12 cellular contexts compared by ENCODE assay signal in the genomic region with DNA sequence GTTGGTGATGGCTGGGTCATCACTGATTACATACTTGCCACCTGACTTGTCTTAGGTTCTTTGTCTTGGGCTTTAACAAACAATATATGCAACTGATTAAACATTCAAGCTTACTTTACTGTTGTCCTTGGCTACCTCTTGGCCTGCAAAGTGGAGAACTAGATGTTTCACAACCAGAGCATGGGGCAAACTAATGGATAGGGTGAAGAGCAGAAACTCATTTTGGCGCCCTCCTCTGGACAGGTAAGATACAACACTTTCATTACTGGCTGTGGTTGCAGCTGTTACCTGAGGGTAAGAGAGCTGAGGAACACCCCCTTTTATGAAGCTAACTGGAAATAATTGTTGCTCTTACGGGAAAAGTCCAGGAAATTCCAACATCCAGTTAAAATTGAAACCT.
DNase-seq lines count a peak whose midpoint lies in the region; ATAC-seq and TF ChIP-seq lines count a peak whose summit lies in the region.
"Had no signal": no experiment of that assay in that cellular context is flagged by ENCODE, and none has a peak within 500 bp of the region (broad histone marks: within the 10 kb centered on the region; RNA-seq: fewer than 3 reads in every experiment).

No MANE protein-coding gene starts in this region.

- DNase-seq in BE2C (no peak), GM13977 (ENCODE audit: low spot score) (no peak), WERI-Rb-1 (peak; percentile 19), islet precursor cell (peak; percentile 53), OCI-M2 (lab: John Stamatoyannopoulos, UW; ENCODE audit: unreplicated experiment) (no peak)
- no peak for DNase-seq in activated T-helper 1 cell treated with anti-CD3 and anti-CD28 coated beads, Interleukin-12 subunit alpha, Interleukin-12 subunit beta, Interleukin-2, Interleukin-4 antibody, amounts not matched to agents 30 ng/mL and 10 ng/mL and 1 ng/mL, durations not matched to agents 14 hours and 24 hours and 36 hours (ENCODE audit: low spot score)
- DNase-seq: NCI-H1436 treated with DMSO at 0.1 percent for 48 hours; stimulated activated naive B cell treated with anti-CD40 and anti-IgM and Interleukin-4, amounts not matched to agents 10 μg/mL and 1 μg/mL and 100 μg/mL, for 72 hours had no signal

- in situ Hi-C loops in GM13977 (cut with MboI; ENCODE audit: low pct_unique_long_range_greater_than_20kb, low sequenced_read_pairs, unreplicated experiment), result no loop called here

- no peaks in the 10 kb centered on the region for H3K36me3 Mint-ChIP-seq in activated T-helper 1 cell treated with anti-CD3 and anti-CD28 coated beads, Interleukin-12 subunit alpha, Interleukin-12 subunit beta, Interleukin-2, Interleukin-4 antibody, amounts not matched to agents 30 ng/mL and 10 ng/mL and 1 ng/mL, durations not matched to agents 14 hours and 24 hours and 36 hours (ENCODE audit: low read depth)
- H3K36me3 Mint-ChIP-seq: memory B cell; stimulated activated naive B cell treated with anti-CD40 and anti-IgM and Interleukin-4, amounts not matched to agents 10 μg/mL and 1 μg/mL and 100 μg/mL, for 72 hours had no signal

- H3K4me3 ChIP-seq in BE2C (ENCODE audit: low read depth, low read length), result no peak overlapping the region
- H3K4me3 ChIP-seq in WERI-Rb-1 (ENCODE audit: low read depth, low read length), result no peak overlapping the region

- TF ChIP-seq CTCF in BE2C (IDR thresholded peaks at IDR 0.05; ENCODE audit: low read depth, low read length) (peak; percentile 56), GM13977 (IDR thresholded peaks at IDR 0.05; ENCODE audit: extremely low read depth, insufficient read depth, missing control alignments) (peak; percentile 27), WERI-Rb-1 (IDR thresholded peaks at IDR 0.05; ENCODE audit: low read depth, low read length) (peak; percentile 53)

- no peak overlapping the region for H3K27ac ChIP-seq in WERI-Rb-1

- intact Hi-C loops in activated T-helper 1 cell treated with anti-CD3 and anti-CD28 coated beads, Interleukin-12 subunit alpha, Interleukin-12 subunit beta, Interleukin-2, Interleukin-4 antibody, amounts not matched to agents 30 ng/mL and 10 ng/mL and 1 ng/mL, durations not matched to agents 14 hours and 24 hours and 36 hours (cut with micrococcal nuclease), result no loop called here

- H3K9me3 Mint-ChIP-seq in activated T-helper 1 cell treated with anti-CD3 and anti-CD28 coated beads, Interleukin-12 subunit alpha, Interleukin-12 subunit beta, Interleukin-2, Interleukin-4 antibody, amounts not matched to agents 30 ng/mL and 10 ng/mL and 1 ng/mL, durations not matched to agents 14 hours and 24 hours and 36 hours, result no peaks in the 10 kb centered on the region

- no peak overlapping the region for H3K4me3 Mint-ChIP-seq in activated T-helper 1 cell treated with anti-CD3 and anti-CD28 coated beads, Interleukin-12 subunit alpha, Interleukin-12 subunit beta, Interleukin-2, Interleukin-4 antibody, amounts not matched to agents 30 ng/mL and 10 ng/mL and 1 ng/mL, durations not matched to agents 14 hours and 24 hours and 36 hours
- H3K4me3 Mint-ChIP-seq: activated T-helper 17 cell treated with anti-CD3 and anti-CD28 coated beads, Interleukin-2, amount 50 U/mL, for 72 hours; memory B cell; stimulated activated naive B cell treated with anti-CD40 and anti-IgM and Interleukin-4, amounts not matched to agents 10 μg/mL and 1 μg/mL and 100 μg/mL, for 72 hours had no signal

- no peaks in the 10 kb centered on the region for H3K27me3 Mint-ChIP-seq in activated T-helper 1 cell treated with anti-CD3 and anti-CD28 coated beads, Interleukin-12 subunit alpha, Interleukin-12 subunit beta, Interleukin-2, Interleukin-4 antibody, amounts not matched to agents 30 ng/mL and 10 ng/mL and 1 ng/mL, durations not matched to agents 14 hours and 24 hours and 36 hours (ENCODE audit: insufficient read depth)
- H3K27me3 Mint-ChIP-seq: activated T-helper 17 cell treated with anti-CD3 and anti-CD28 coated beads, Interleukin-2, amount 50 U/mL, for 72 hours; memory B cell; stimulated activated naive B cell treated with anti-CD40 and anti-IgM and Interleukin-4, amounts not matched to agents 10 μg/mL and 1 μg/mL and 100 μg/mL, for 72 hours had no signal

- ATAC-seq in HG03280 (IDR thresholded peaks at IDR 0.05; ENCODE audit: unreplicated experiment), result no peak
- ATAC-seq in GM18502 (IDR thresholded peaks at IDR 0.05; ENCODE audit: poor library complexity, unreplicated experiment), result no peak
- ATAC-seq: activated T-helper 17 cell treated with anti-CD3 and anti-CD28 coated beads, Interleukin-2, amount 50 U/mL, for 72 hours; stimulated activated naive B cell treated with anti-CD40 and anti-IgM and Interleukin-4, amounts not matched to agents 10 μg/mL and 1 μg/mL and 100 μg/mL, for 72 hours had no signal

- H3K9me3 ChIP-seq in BE2C (no peaks in the 10 kb centered on the region), WERI-Rb-1 (ENCODE audit: severe bottlenecking) (no peaks in the 10 kb centered on the region)

- H3K4me1 ChIP-seq in BE2C, result 0 out of 2 replicates have a peak, but pooled peaks cover 3% of the 10 kb centered on the region

- H3K36me3 ChIP-seq in BE2C (no peaks in the 10 kb centered on the region), WERI-Rb-1 (no peaks in the 10 kb centered on the region)

- H3K4me1 Mint-ChIP-seq in activated T-helper 1 cell treated with anti-CD3 and anti-CD28 coated beads, Interleukin-12 subunit alpha, Interleukin-12 subunit beta, Interleukin-2, Interleukin-4 antibody, amounts not matched to agents 30 ng/mL and 10 ng/mL and 1 ng/mL, durations not matched to agents 14 hours and 24 hours and 36 hours (ENCODE audit: low read depth), result no peaks in the 10 kb centered on the region
- H3K4me1 Mint-ChIP-seq: activated T-helper 17 cell treated with anti-CD3 and anti-CD28 coated beads, Interleukin-2, amount 50 U/mL, for 72 hours; memory B cell; stimulated activated naive B cell treated with anti-CD40 and anti-IgM and Interleukin-4, amounts not matched to agents 10 μg/mL and 1 μg/mL and 100 μg/mL, for 72 hours had no signal

- H3K27me3 ChIP-seq in BE2C (no peaks in the 10 kb centered on the region), WERI-Rb-1 (ENCODE audit: insufficient read depth, low read depth, severe bottlenecking) (no peaks in the 10 kb centered on the region)

- H3K27ac Mint-ChIP-seq in activated T-helper 1 cell treated with anti-CD3 and anti-CD28 coated beads, Interleukin-12 subunit alpha, Interleukin-12 subunit beta, Interleukin-2, Interleukin-4 antibody, amounts not matched to agents 30 ng/mL and 10 ng/mL and 1 ng/mL, durations not matched to agents 14 hours and 24 hours and 36 hours, result no peak overlapping the region
- H3K27ac Mint-ChIP-seq: activated T-helper 17 cell treated with anti-CD3 and anti-CD28 coated beads, Interleukin-2, amount 50 U/mL, for 72 hours; memory B cell; stimulated activated naive B cell treated with anti-CD40 and anti-IgM and Interleukin-4, amounts not matched to agents 10 μg/mL and 1 μg/mL and 100 μg/mL, for 72 hours had no signal

Comparison
In these comparisons a context has a peak if more than half of its experiments do, and no peak if none do; other contexts are left out.
1. DNase-seq: peak in WERI-Rb-1 (single experiment) and islet precursor cell (single experiment); none in BE2C (single experiment), GM13977 (single experiment), OCI-M2 (single experiment) and activated T-helper 1 cell treated with anti-CD3 and anti-CD28 coated beads, Interleukin-12 subunit alpha, Interleukin-12 subunit beta, Interleukin-2, Interleukin-4 antibody, amounts not matched to agents 30 ng/mL and 10 ng/mL and 1 ng/mL, durations not matched to agents 14 hours and 24 hours and 36 hours (single experiment).
2. Peak in every context shown above with its lines, with median percentiles within 50 percentile points of each other: CTCF ChIP-seq.